In genomic region chr9:70420267-70421019, GRCh38 we compare ENCODE assay signal across 1 cellular context.
A peak's percentile ranks its signal among the peaks of the same experiment; 100 is the strongest.
TF ChIP-seq lines count a peak whose summit lies in the region.

No MANE protein-coding gene starts in this region.

TF ChIP-seq in GM12878, 131 proteins besides CTCF, POLR2A, EP300 and RAD21 (continued from another document):
- TF ChIP-seq SPI1 (IDR thresholded peaks at IDR 0.05; ENCODE audit: borderline replicate concordance, insufficient read depth, low read depth, low read length) (0 out of 2 replicates have a peak, but pooled peaks have one; percentile 11), ESRRA (IDR thresholded peaks at IDR 0.05; ENCODE audit: low read length) (no peak), MYC (IDR thresholded peaks at IDR 0.05; ENCODE audit: insufficient read depth, insufficient read length, insufficient replicate concordance, low read length, severe bottlenecking) (no peak)
- TF ChIP-seq, protein P1, sequence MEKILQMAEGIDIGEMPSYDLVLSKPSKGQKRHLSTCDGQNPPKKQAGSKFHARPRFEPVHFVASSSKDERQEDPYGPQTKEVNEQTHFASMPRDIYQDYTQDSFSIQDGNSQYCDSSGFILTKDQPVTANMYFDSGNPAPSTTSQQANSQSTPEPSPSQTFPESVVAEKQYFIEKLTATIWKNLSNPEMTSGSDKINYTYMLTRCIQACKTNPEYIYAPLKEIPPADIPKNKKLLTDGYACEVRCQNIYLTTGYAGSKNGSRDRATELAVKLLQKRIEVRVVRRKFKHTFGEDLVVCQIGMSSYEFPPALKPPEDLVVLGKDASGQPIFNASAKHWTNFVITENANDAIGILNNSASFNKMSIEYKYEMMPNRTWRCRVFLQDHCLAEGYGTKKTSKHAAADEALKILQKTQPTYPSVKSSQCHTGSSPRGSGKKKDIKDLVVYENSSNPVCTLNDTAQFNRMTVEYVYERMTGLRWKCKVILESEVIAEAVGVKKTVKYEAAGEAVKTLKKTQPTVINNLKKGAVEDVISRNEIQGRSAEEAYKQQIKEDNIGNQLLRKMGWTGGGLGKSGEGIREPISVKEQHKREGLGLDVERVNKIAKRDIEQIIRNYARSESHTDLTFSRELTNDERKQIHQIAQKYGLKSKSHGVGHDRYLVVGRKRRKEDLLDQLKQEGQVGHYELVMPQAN (conservative IDR thresholded peaks at IDR 0.05): 0 out of 2 replicates have a peak, but pooled peaks have one; percentile 28
